Comparison of ENCODE assay signal across 8 cellular contexts in the genomic region with DNA sequence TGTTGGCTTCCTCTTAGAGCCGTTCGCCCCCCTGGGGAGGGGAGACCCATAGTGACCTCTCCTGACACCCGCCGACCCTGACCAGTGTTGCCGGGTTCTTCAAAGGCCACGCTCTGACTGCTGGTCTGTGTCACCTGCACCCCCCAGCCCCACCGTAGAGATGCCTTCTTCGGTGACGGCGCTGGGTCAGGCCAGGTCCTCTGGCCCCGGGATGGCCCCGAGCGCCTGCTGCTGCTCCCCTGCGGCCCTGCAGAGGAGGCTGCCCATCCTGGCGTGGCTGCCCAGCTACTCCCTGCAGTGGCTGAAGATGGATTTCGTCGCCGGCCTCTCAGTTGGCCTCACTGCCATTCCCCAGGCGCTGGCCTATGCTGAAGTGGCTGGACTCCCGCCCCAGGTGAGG. TPM values are rescaled to one million over a fixed set of nuclear protein-coding genes. Genes with fewer than 3 reads are reported as not detected.
DNase-seq lines count a peak whose midpoint lies in the region; ATAC-seq, FAIRE-seq and TF ChIP-seq lines count a peak whose summit lies in the region.

No MANE protein-coding gene starts in this region.

- POLR2A ChIA-PET in HepG2 (lab: Yijun Ruan, JAX): interaction anchor here (1.0 to 1.7 kb wide), 2 partner anchors 10 to 220 kb away, joined by 3 to 4 read pairs; no protein-coding TSS in a partner anchor

- no peaks in the 10 kb centered on the region for H3K27me3 ChIP-seq in ascending aorta
- no peaks in the 10 kb centered on the region for H3K27me3 ChIP-seq in HepG2 (ENCODE audit: control insufficient read depth in 1 of 2, insufficient read depth in 2 of 2, low read length in 2 of 2)
- H3K27me3 ChIP-seq in subcutaneous abdominal adipose tissue (ENCODE audit: control insufficient read depth in 5 of 5, insufficient read depth in 4 of 5, low read length in 5 of 5): no peaks in the 10 kb centered on the region

- no peaks in the 10 kb centered on the region for H3K9me3 Mint-ChIP-seq in T-helper 2 cell treated with Interferon-gamma antibody and Interleukin-4, amounts not matched to agents 5 μg/mL and 100 μg/mL, for 36 hours

- H3K27ac ChIP-seq in ascending aorta (no peak overlapping the region), HepG2 (ENCODE audit: extremely low read length, insufficient read depth, low read length) (no peak overlapping the region), subcutaneous abdominal adipose tissue (ENCODE audit: low read depth, low read length) (no peak overlapping the region)

- CTCF ChIA-PET in HepG2 (lab: Yijun Ruan, JAX; ENCODE audit: low intra/inter-chr PET ratio, low total read pairs): no interaction called here

- no peak for TF ChIP-seq EP300 in HepG2 (IDR thresholded peaks at IDR 0.05; ENCODE audit: low read depth in 2 of 2, low read length in 2 of 2)
- TF ChIP-seq EP300 in HepG2 (CRISPR knock-in tag; IDR thresholded peaks at IDR 0.05; ENCODE audit: borderline replicate concordance): no peak

- H2AFZ ChIP-seq in HepG2 (ENCODE audit: low read length): no peak overlapping the region

- TF ChIP-seq RAD21 in HepG2 (CRISPR knock-in tag; IDR thresholded peaks at IDR 0.05): no peak

- TF ChIP-seq CTCF in ascending aorta (IDR thresholded peaks at IDR 0.05) (no peak), HepG2 (CRISPR knock-in tag; IDR thresholded peaks at IDR 0.05) (no peak)

- H3K9me3 ChIP-seq in ascending aorta (no peaks in the 10 kb centered on the region), HepG2 (ENCODE audit: low read length) (no peaks in the 10 kb centered on the region), subcutaneous abdominal adipose tissue (ENCODE audit: control insufficient read depth in 5 of 5, low read length in 5 of 5) (no peaks in the 10 kb centered on the region)

- peaks cover 9% of the 10 kb centered on the region for H3K79me2 ChIP-seq in HepG2 (ENCODE audit: insufficient read depth, low read length)

- no peaks in the 10 kb centered on the region for H4K20me1 ChIP-seq in HepG2 (ENCODE audit: insufficient read depth, low read length)

- in situ Hi-C loops in HepG2 (cut with HindIII; ENCODE audit: extremely low pct_ligation_motif_present, low pct_unique_long_range_greater_than_20kb): no loop called here

- TSS peak; percentile 49 for BruUV-seq in HepG2 (replicated peaks; lab: Mats Ljungman, UMichigan)

- peak overlapping the region; percentile 96 to 97 for H3K4me3 ChIP-seq in ascending aorta
- peak overlapping the region; percentile 90 to 100 (median 93) for H3K4me3 ChIP-seq in HepG2 (replicated peaks in 1 of 3; ENCODE audit: insufficient read depth in 1 of 3, low read depth in 2 of 3, low read length in 3 of 3)
- H3K4me3 ChIP-seq in subcutaneous abdominal adipose tissue (ENCODE audit: low read depth in 1 of 5, low read length in 5 of 5): peak overlapping the region; percentile 64 to 95 (median 69)

- peaks cover 15% of the 10 kb centered on the region for H3K4me1 Mint-ChIP-seq in T-helper 2 cell treated with Interferon-gamma antibody and Interleukin-4, amounts not matched to agents 5 μg/mL and 100 μg/mL, for 36 hours (ENCODE audit: low read depth)

- H3K9ac ChIP-seq in HepG2 (ENCODE audit: insufficient read depth, low read depth, low read length) (peak overlapping the region; percentile 93), subcutaneous abdominal adipose tissue (ENCODE audit: low read length in 5 of 5) (peak overlapping the region in 3 of 5 donors; percentile 53 to 69 (median 58))

- H3K36me3 ChIP-seq in ascending aorta (peaks cover 9% of the 10 kb centered on the region in 2 donors), HepG2 (replicated peaks in 1 of 2; ENCODE audit: control insufficient read depth in 1 of 2, insufficient read depth in 2 of 2, low read length in 2 of 2) (peaks cover 2 to 3% of the 10 kb centered on the region in 2 experiments; a peak in 3 of 5 replicates), subcutaneous abdominal adipose tissue (ENCODE audit: control insufficient read depth in 5 of 5, insufficient read depth in 5 of 5, low read length in 5 of 5) (peaks cover 0 to 27% (median 13%) of the 10 kb centered on the region in 5 donors)

- H3K4me1 ChIP-seq in ascending aorta: peaks cover 3 to 9% of the 10 kb centered on the region in 2 donors
- peaks cover 26% of the 10 kb centered on the region for H3K4me1 ChIP-seq in HepG2 (ENCODE audit: insufficient read depth, low read length)
- peaks cover 4 to 28% (median 22%) of the 10 kb centered on the region in 5 donors for H3K4me1 ChIP-seq in subcutaneous abdominal adipose tissue (ENCODE audit: control insufficient read depth in 5 of 5, insufficient read depth in 5 of 5, low read length in 5 of 5)

- intact Hi-C loops in ascending aorta (cut with DNase I): loop anchor here (2.0 to 5.0 kb wide), 2 partner anchors 39 to 74 kb away; partner anchors contain the start of genes EIF4A3 and RNF213
- intact Hi-C loops in HepG2 (cut with micrococcal nuclease; ENCODE audit: unreplicated experiment): loop anchor here (2.0 kb wide), 1 partner anchor 41 kb away; no protein-coding TSS in a partner anchor
- intact Hi-C loops in head of caudate nucleus (cut with DNase I): loop anchor here (2.0 kb wide), 1 partner anchor 75 kb away; the partner anchor contains the start of gene EIF4A3

- H3K27me3 Mint-ChIP-seq in T-helper 2 cell treated with Interferon-gamma antibody and Interleukin-4, amounts not matched to agents 5 μg/mL and 100 μg/mL, for 36 hours (ENCODE audit: low read depth): no peaks in the 10 kb centered on the region

- no peak for ATAC-seq in HepG2
- no peak for ATAC-seq in GM21367 (IDR thresholded peaks at IDR 0.05; ENCODE audit: unreplicated experiment)

- peaks cover 7% of the 10 kb centered on the region for H3K36me3 Mint-ChIP-seq in T-helper 2 cell treated with Interferon-gamma antibody and Interleukin-4, amounts not matched to agents 5 μg/mL and 100 μg/mL, for 36 hours (ENCODE audit: low read depth)

- peak overlapping the region; percentile 80 for H3K4me3 Mint-ChIP-seq in T-helper 2 cell treated with Interferon-gamma antibody and Interleukin-4, amounts not matched to agents 5 μg/mL and 100 μg/mL, for 36 hours

- DNase-seq in T-helper 2 cell treated with Interferon-gamma antibody and Interleukin-4, amounts not matched to agents 5 μg/mL and 100 μg/mL, for 36 hours (ENCODE audit: low spot score): no peak
- DNase-seq in T-helper 2 cell (no peak), ascending aorta (ENCODE audit: low spot score in 2 of 2) (no peak), HepG2 (ENCODE audit: low spot score) (no peak), glomerular visceral epithelial cell (ENCODE audit: extremely low spot score) (no peak), head of caudate nucleus (no peak)

- no peak for TF ChIP-seq POLR2A in HepG2 (IDR thresholded peaks at IDR 0.05; ENCODE audit: insufficient read depth in 1 of 2, low read depth in 2 of 2, low read length in 2 of 2)

- H3K27ac Mint-ChIP-seq in T-helper 2 cell treated with Interferon-gamma antibody and Interleukin-4, amounts not matched to agents 5 μg/mL and 100 μg/mL, for 36 hours: peak overlapping the region; percentile 69

- peak overlapping the region; percentile 99 for H3K4me2 ChIP-seq in HepG2 (ENCODE audit: low read depth, low read length)

- no peak for FAIRE-seq in HepG2 (lab: Jason Lieb, UNC)

- WGBS in HepG2 (ENCODE audit: low lambda C conversion rate): 76% methylated on average over 13 of the region's 20 CpGs

RNA-seq across cellular contexts. Expression of gene SLC26A11, which starts 1.2 kb away (rescaled TPM):
- total RNA-seq in ascending aorta (25.8 TPM), HepG2 (2016; rRNA removed; fragmentation: Illumina TruSeq; extraction: Trizol) (3.1 and 8.7 TPM in 2 replicates)
- total RNA-seq in HepG2 (2016; cell fraction: cytosol; rRNA removed; fragmentation: Illumina TruSeq; extraction: Trizol; ENCODE audit: low read depth): 3.2 and 3.4 TPM in 2 replicates
- 3.5 and 11.2 TPM in 2 replicates for total RNA-seq in HepG2 (2016; cell fraction: insoluble cytoplasmic fraction; rRNA removed; fragmentation: Illumina TruSeq; extraction: Trizol)
- 3.1 and 3.2 TPM in 2 replicates for total RNA-seq in HepG2 (2016; cell fraction: membrane; rRNA removed; fragmentation: Illumina TruSeq; extraction: Trizol)
- total RNA-seq in HepG2 (2016; cell fraction: nucleus; rRNA removed; fragmentation: Illumina TruSeq; extraction: Trizol): 12.9 and 13.6 TPM in 2 replicates
- 13.2 and 21.1 TPM in 2 replicates for polyA plus RNA-seq in HepG2 (2011; rRNA removed)
- polyA plus RNA-seq in HepG2 (2011; cell fraction: cytosol; rRNA removed): 5.5 and 7.6 TPM in 2 replicates
- 121 and 146 TPM in 2 replicates for polyA plus RNA-seq in HepG2 (2011; cell fraction: nucleus; rRNA removed)
- polyA plus RNA-seq in HepG2 (2012): 7.0 and 18.5 TPM in 2 replicates
- polyA plus RNA-seq in HepG2 (2016; cell fraction: cytosol; fragmentation: Illumina TruSeq; extraction: Trizol; ENCODE audit: low read depth): 0.73 and 1.0 TPM in 2 replicates
- 2.8 and 4.4 TPM in 2 replicates for polyA plus RNA-seq in HepG2 (2016; cell fraction: insoluble cytoplasmic fraction; fragmentation: Illumina TruSeq; extraction: Trizol; ENCODE audit: low read depth)
- 1.4 and 2.3 TPM in 2 replicates for polyA plus RNA-seq in HepG2 (2016; cell fraction: membrane; fragmentation: Illumina TruSeq; extraction: Trizol; ENCODE audit: low read depth)
- 29.5 and 32.2 TPM in 2 replicates for polyA plus RNA-seq in HepG2 (2016; cell fraction: nucleus; fragmentation: Illumina TruSeq; extraction: Trizol; ENCODE audit: insufficient read depth, low read depth)
- polyA minus RNA-seq in HepG2 (2011; rRNA and poly(A)+ RNA removed; ENCODE audit: low replicate concordance): 7.7 and 20.5 TPM in 2 replicates
- 5.6 and 11.8 TPM in 2 replicates for polyA minus RNA-seq in HepG2 (2011; cell fraction: cytosol; rRNA and poly(A)+ RNA removed)
- polyA minus RNA-seq in HepG2 (2011; cell fraction: nucleus; rRNA and poly(A)+ RNA removed): 22.4 and 23.0 TPM in 2 replicates

RNA-seq across cellular contexts. Expression of gene SGSH, which starts 1.3 kb away (rescaled TPM):
- total RNA-seq in ascending aorta: 50.9 TPM
- 5.5 and 12.2 TPM in 2 replicates for total RNA-seq in HepG2 (2016; rRNA removed; fragmentation: Illumina TruSeq; extraction: Trizol)
- total RNA-seq in HepG2 (2016; cell fraction: cytosol; rRNA removed; fragmentation: Illumina TruSeq; extraction: Trizol; ENCODE audit: low read depth): 4.0 and 6.2 TPM in 2 replicates
- 4.5 and 13.3 TPM in 2 replicates for total RNA-seq in HepG2 (2016; cell fraction: insoluble cytoplasmic fraction; rRNA removed; fragmentation: Illumina TruSeq; extraction: Trizol)
- total RNA-seq in HepG2 (2016; cell fraction: membrane; rRNA removed; fragmentation: Illumina TruSeq; extraction: Trizol): 6.1 and 6.4 TPM in 2 replicates
- 18.5 and 23.9 TPM in 2 replicates for total RNA-seq in HepG2 (2016; cell fraction: nucleus; rRNA removed; fragmentation: Illumina TruSeq; extraction: Trizol)
- 17.6 and 23.9 TPM in 2 replicates for polyA plus RNA-seq in HepG2 (2011; rRNA removed)
- 13.7 and 17.1 TPM in 2 replicates for polyA plus RNA-seq in HepG2 (2011; cell fraction: cytosol; rRNA removed)
- polyA plus RNA-seq in HepG2 (2011; cell fraction: nucleus; rRNA removed): 145 and 163 TPM in 2 replicates
- polyA plus RNA-seq in HepG2 (2012): 21.6 and 30.9 TPM in 2 replicates
- polyA plus RNA-seq in HepG2 (2016; cell fraction: cytosol; fragmentation: Illumina TruSeq; extraction: Trizol; ENCODE audit: low read depth): 3.7 and 4.2 TPM in 2 replicates
- 7.1 and 11.5 TPM in 2 replicates for polyA plus RNA-seq in HepG2 (2016; cell fraction: insoluble cytoplasmic fraction; fragmentation: Illumina TruSeq; extraction: Trizol; ENCODE audit: low read depth)
- polyA plus RNA-seq in HepG2 (2016; cell fraction: membrane; fragmentation: Illumina TruSeq; extraction: Trizol; ENCODE audit: low read depth): 7.0 and 7.3 TPM in 2 replicates
- 81.4 and 86.8 TPM in 2 replicates for polyA plus RNA-seq in HepG2 (2016; cell fraction: nucleus; fragmentation: Illumina TruSeq; extraction: Trizol; ENCODE audit: insufficient read depth, low read depth)
- polyA minus RNA-seq in HepG2 (2011; rRNA and poly(A)+ RNA removed; ENCODE audit: low replicate concordance): 15.4 and 23.1 TPM in 2 replicates
- polyA minus RNA-seq in HepG2 (2011; cell fraction: cytosol; rRNA and poly(A)+ RNA removed): 15.4 and 18.7 TPM in 2 replicates
- 34.1 and 36.2 TPM in 2 replicates for polyA minus RNA-seq in HepG2 (2011; cell fraction: nucleus; rRNA and poly(A)+ RNA removed)

RNA-seq across cellular contexts. Expression of gene RNF213, which starts 39.3 kb away (rescaled TPM):
- total RNA-seq in ascending aorta: 155 TPM
- total RNA-seq in HepG2 (2016; rRNA removed; fragmentation: Illumina TruSeq; extraction: Trizol): 38.7 and 42.8 TPM in 2 replicates
- 8.0 and 9.3 TPM in 2 replicates for total RNA-seq in HepG2 (2016; cell fraction: cytosol; rRNA removed; fragmentation: Illumina TruSeq; extraction: Trizol; ENCODE audit: low read depth)
- 36.5 and 38.8 TPM in 2 replicates for total RNA-seq in HepG2 (2016; cell fraction: insoluble cytoplasmic fraction; rRNA removed; fragmentation: Illumina TruSeq; extraction: Trizol)
- total RNA-seq in HepG2 (2016; cell fraction: membrane; rRNA removed; fragmentation: Illumina TruSeq; extraction: Trizol): 12.8 and 13.4 TPM in 2 replicates
- total RNA-seq in HepG2 (2016; cell fraction: nucleus; rRNA removed; fragmentation: Illumina TruSeq; extraction: Trizol): 57.4 and 57.5 TPM in 2 replicates
- polyA plus RNA-seq in HepG2 (2011; rRNA removed): 38.6 and 44.0 TPM in 2 replicates
- polyA plus RNA-seq in HepG2 (2011; cell fraction: cytosol; rRNA removed): 16.4 and 18.9 TPM in 2 replicates
- 134 and 171 TPM in 2 replicates for polyA plus RNA-seq in HepG2 (2011; cell fraction: nucleus; rRNA removed)
- polyA plus RNA-seq in HepG2 (2012): 28.2 and 46.6 TPM in 2 replicates
- polyA plus RNA-seq in HepG2 (2016; cell fraction: cytosol; fragmentation: Illumina TruSeq; extraction: Trizol; ENCODE audit: low read depth): 1.4 and 2.0 TPM in 2 replicates
- polyA plus RNA-seq in HepG2 (2016; cell fraction: insoluble cytoplasmic fraction; fragmentation: Illumina TruSeq; extraction: Trizol; ENCODE audit: low read depth): 23.5 and 27.4 TPM in 2 replicates
- 3.4 and 3.7 TPM in 2 replicates for polyA plus RNA-seq in HepG2 (2016; cell fraction: membrane; fragmentation: Illumina TruSeq; extraction: Trizol; ENCODE audit: low read depth)
- 77.8 and 79.2 TPM in 2 replicates for polyA plus RNA-seq in HepG2 (2016; cell fraction: nucleus; fragmentation: Illumina TruSeq; extraction: Trizol; ENCODE audit: insufficient read depth, low read depth)
- polyA minus RNA-seq in HepG2 (2011; rRNA and poly(A)+ RNA removed; ENCODE audit: low replicate concordance): 133 and 148 TPM in 2 replicates
- 36.1 and 37.6 TPM in 2 replicates for polyA minus RNA-seq in HepG2 (2011; cell fraction: cytosol; rRNA and poly(A)+ RNA removed)
- polyA minus RNA-seq in HepG2 (2011; cell fraction: nucleus; rRNA and poly(A)+ RNA removed): 108 and 132 TPM in 2 replicates

RNA-seq across cellular contexts. Expression of gene CARD14, which starts 51.6 kb away (rescaled TPM):
- 1.1 TPM for total RNA-seq in ascending aorta
- 0.11 TPM in 1 of 2 replicates, not detected in the other for total RNA-seq in HepG2 (2016; rRNA removed; fragmentation: Illumina TruSeq; extraction: Trizol)
- total RNA-seq in HepG2 (2016; cell fraction: cytosol; rRNA removed; fragmentation: Illumina TruSeq; extraction: Trizol; ENCODE audit: low read depth): not detected in 2 replicates
- 0.06 TPM in 1 of 2 replicates, not detected in the other for total RNA-seq in HepG2 (2016; cell fraction: insoluble cytoplasmic fraction; rRNA removed; fragmentation: Illumina TruSeq; extraction: Trizol)
- total RNA-seq in HepG2 (2016; cell fraction: membrane; rRNA removed; fragmentation: Illumina TruSeq; extraction: Trizol): not detected in 2 replicates
- total RNA-seq in HepG2 (2016; cell fraction: nucleus; rRNA removed; fragmentation: Illumina TruSeq; extraction: Trizol): not detected in 2 replicates
- polyA plus RNA-seq in HepG2 (2011; rRNA removed): 0.03 TPM in 1 of 2 replicates, not detected in the other
- polyA plus RNA-seq in HepG2 (2011; cell fraction: cytosol; rRNA removed): not detected in 2 replicates
- polyA plus RNA-seq in HepG2 (2011; cell fraction: nucleus; rRNA removed): 0.05 and 0.11 TPM in 2 replicates
- 0.16 and 0.19 TPM in 2 replicates for polyA plus RNA-seq in HepG2 (2012)
- polyA plus RNA-seq in HepG2 (2016; cell fraction: cytosol; fragmentation: Illumina TruSeq; extraction: Trizol; ENCODE audit: low read depth): not detected in 2 replicates
- not detected in 2 replicates for polyA plus RNA-seq in HepG2 (2016; cell fraction: insoluble cytoplasmic fraction; fragmentation: Illumina TruSeq; extraction: Trizol; ENCODE audit: low read depth)
- not detected in 2 replicates for polyA plus RNA-seq in HepG2 (2016; cell fraction: membrane; fragmentation: Illumina TruSeq; extraction: Trizol; ENCODE audit: low read depth)
- 0.21 TPM in 1 of 2 replicates, not detected in the other for polyA plus RNA-seq in HepG2 (2016; cell fraction: nucleus; fragmentation: Illumina TruSeq; extraction: Trizol; ENCODE audit: insufficient read depth, low read depth)
- polyA minus RNA-seq in HepG2 (2011; rRNA and poly(A)+ RNA removed; ENCODE audit: low replicate concordance): 0.22 and 5.5 TPM in 2 replicates
- not detected in 2 replicates for polyA minus RNA-seq in HepG2 (2011; cell fraction: cytosol; rRNA and poly(A)+ RNA removed)
- polyA minus RNA-seq in HepG2 (2011; cell fraction: nucleus; rRNA and poly(A)+ RNA removed): not detected in 2 replicates
